Comparison of ENCODE assay signal across 2 cellular contexts in the genomic region with DNA sequence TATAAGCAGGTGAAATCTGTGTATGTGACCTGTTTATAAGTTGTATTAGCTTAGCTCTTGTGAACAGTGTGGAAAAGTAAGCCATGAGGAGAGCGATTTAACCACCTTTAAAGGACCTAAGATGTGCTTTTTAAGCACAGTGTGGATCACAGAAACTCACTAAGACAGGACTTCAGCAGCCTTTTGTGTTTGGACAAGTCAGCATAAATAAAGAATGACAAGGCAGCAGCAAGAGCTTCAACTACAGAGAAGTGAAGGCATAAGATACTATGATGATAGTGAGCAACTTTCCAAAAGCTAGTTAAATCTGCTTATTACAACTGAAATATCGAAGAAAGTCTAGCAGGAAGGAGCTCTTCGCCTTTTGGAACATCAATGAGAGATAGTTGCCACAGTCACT.
TF ChIP-seq lines count a peak whose summit lies in the region.

No MANE protein-coding gene starts in this region.

TF ChIP-seq in HepG2, 621 proteins besides CTCF, POLR2A, EP300 and RAD21 (continues in another document):
- TF ChIP-seq AHR (CRISPR knock-in tag; IDR thresholded peaks at IDR 0.05) (no peak), MEF2D (CRISPR knock-in tag; IDR thresholded peaks at IDR 0.05) (no peak), PHB2 (IDR thresholded peaks at IDR 0.05; ENCODE audit: partially characterized antibody) (no peak), SMC3 (IDR thresholded peaks at IDR 0.05; ENCODE audit: low read length) (no peak), MAFK (conservative IDR thresholded peaks at IDR 0.05 in 1 of 2, IDR thresholded peaks at IDR 0.05 in 1 of 2; ENCODE audit: low read length in 2 of 2) (peak; percentile 77 to 82), RCOR2 (CRISPR knock-in tag; IDR thresholded peaks at IDR 0.05) (no peak), NCOA2 (CRISPR knock-in tag; IDR thresholded peaks at IDR 0.05) (peak; percentile 20; the same call in 1 of the 2 replicates), SAFB2 (CRISPR knock-in tag; IDR thresholded peaks at IDR 0.05; ENCODE audit: borderline replicate concordance, low read depth) (no peak), RBM22 (optimal IDR thresholded peaks at IDR 0.05; ENCODE audit: low read length) (peak; percentile 90), ZNF232 (CRISPR knock-in tag; IDR thresholded peaks at IDR 0.05; ENCODE audit: borderline replicate concordance) (no peak), ZNF296 (CRISPR knock-in tag; conservative IDR thresholded peaks at IDR 0.05) (no peak), RAD51 (IDR thresholded peaks at IDR 0.05; ENCODE audit: borderline replicate concordance) (0 out of 2 replicates have a peak, but pooled peaks have one; percentile 3), CCDC6 (CRISPR knock-in tag; IDR thresholded peaks at IDR 0.05) (0 out of 2 replicates have a peak, but pooled peaks have one; percentile 15), ZNF329 (CRISPR knock-in tag; IDR thresholded peaks at IDR 0.05; ENCODE audit: low read depth) (no peak), HMGA1 (CRISPR knock-in tag; conservative IDR thresholded peaks at IDR 0.05) (no peak), MAFF (IDR thresholded peaks at IDR 0.05; ENCODE audit: low read depth, low read length) (peak; percentile 77), MTF2 (CRISPR knock-in tag; IDR thresholded peaks at IDR 0.05; ENCODE audit: borderline replicate concordance) (no peak)
- TF ChIP-seq, protein P1, sequence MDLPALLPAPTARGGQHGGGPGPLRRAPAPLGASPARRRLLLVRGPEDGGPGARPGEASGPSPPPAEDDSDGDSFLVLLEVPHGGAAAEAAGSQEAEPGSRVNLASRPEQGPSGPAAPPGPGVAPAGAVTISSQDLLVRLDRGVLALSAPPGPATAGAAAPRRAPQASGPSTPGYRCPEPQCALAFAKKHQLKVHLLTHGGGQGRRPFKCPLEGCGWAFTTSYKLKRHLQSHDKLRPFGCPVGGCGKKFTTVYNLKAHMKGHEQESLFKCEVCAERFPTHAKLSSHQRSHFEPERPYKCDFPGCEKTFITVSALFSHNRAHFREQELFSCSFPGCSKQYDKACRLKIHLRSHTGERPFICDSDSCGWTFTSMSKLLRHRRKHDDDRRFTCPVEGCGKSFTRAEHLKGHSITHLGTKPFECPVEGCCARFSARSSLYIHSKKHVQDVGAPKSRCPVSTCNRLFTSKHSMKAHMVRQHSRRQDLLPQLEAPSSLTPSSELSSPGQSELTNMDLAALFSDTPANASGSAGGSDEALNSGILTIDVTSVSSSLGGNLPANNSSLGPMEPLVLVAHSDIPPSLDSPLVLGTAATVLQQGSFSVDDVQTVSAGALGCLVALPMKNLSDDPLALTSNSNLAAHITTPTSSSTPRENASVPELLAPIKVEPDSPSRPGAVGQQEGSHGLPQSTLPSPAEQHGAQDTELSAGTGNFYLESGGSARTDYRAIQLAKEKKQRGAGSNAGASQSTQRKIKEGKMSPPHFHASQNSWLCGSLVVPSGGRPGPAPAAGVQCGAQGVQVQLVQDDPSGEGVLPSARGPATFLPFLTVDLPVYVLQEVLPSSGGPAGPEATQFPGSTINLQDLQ (CRISPR knock-in tag; IDR thresholded peaks at IDR 0.05) = no peak
- TF ChIP-seq, protein P2, sequence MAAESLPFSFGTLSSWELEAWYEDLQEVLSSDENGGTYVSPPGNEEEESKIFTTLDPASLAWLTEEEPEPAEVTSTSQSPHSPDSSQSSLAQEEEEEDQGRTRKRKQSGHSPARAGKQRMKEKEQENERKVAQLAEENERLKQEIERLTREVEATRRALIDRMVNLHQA (CRISPR knock-in tag; IDR thresholded peaks at IDR 0.05) = no peak
- TF ChIP-seq, protein P3, sequence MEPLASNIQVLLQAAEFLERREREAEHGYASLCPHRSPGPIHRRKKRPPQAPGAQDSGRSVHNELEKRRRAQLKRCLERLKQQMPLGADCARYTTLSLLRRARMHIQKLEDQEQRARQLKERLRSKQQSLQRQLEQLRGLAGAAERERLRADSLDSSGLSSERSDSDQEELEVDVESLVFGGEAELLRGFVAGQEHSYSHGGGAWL (CRISPR knock-in tag; IDR thresholded peaks at IDR 0.05) = no peak
- TF ChIP-seq, protein P4, sequence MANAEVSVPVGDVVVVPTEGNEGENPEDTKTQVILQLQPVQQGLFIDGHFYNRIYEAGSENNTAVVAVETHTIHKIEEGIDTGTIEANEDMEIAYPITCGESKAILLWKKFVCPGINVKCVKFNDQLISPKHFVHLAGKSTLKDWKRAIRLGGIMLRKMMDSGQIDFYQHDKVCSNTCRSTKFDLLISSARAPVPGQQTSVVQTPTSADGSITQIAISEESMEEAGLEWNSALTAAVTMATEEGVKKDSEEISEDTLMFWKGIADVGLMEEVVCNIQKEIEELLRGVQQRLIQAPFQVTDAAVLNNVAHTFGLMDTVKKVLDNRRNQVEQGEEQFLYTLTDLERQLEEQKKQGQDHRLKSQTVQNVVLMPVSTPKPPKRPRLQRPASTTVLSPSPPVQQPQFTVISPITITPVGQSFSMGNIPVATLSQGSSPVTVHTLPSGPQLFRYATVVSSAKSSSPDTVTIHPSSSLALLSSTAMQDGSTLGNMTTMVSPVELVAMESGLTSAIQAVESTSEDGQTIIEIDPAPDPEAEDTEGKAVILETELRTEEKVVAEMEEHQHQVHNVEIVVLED (CRISPR knock-in tag; IDR thresholded peaks at IDR 0.05; ENCODE audit: borderline replicate concordance) = no peak
- TF ChIP-seq, protein P5, sequence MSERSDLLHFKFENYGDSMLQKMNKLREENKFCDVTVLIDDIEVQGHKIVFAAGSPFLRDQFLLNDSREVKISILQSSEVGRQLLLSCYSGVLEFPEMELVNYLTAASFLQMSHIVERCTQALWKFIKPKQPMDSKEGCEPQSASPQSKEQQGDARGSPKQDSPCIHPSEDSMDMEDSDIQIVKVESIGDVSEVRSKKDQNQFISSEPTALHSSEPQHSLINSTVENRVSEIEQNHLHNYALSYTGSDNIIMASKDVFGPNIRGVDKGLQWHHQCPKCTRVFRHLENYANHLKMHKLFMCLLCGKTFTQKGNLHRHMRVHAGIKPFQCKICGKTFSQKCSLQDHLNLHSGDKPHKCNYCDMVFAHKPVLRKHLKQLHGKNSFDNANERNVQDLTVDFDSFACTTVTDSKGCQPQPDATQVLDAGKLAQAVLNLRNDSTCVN (CRISPR knock-in tag; IDR thresholded peaks at IDR 0.05; ENCODE audit: borderline replicate concordance) = no peak
- TF ChIP-seq, protein P6, sequence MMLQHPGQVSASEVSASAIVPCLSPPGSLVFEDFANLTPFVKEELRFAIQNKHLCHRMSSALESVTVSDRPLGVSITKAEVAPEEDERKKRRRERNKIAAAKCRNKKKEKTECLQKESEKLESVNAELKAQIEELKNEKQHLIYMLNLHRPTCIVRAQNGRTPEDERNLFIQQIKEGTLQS (CRISPR knock-in tag; IDR thresholded peaks at IDR 0.05) = no peak

TF ChIP-seq in IMR-90, 13 proteins besides CTCF, POLR2A, EP300 and RAD21:
- TF ChIP-seq NFE2L2 (IDR thresholded peaks at IDR 0.05; ENCODE audit: low read depth, low read length) = no peak
- TF ChIP-seq MAFK (IDR thresholded peaks at IDR 0.05; ENCODE audit: low read depth, low read length) = peak; percentile 29; the same call in 1 of the 2 replicates
